In genomic region chr3:58334013-58334321, GRCh38 we compare ENCODE assay signal across 1 cellular context.
TF ChIP-seq lines count a peak whose summit lies in the region.

No MANE protein-coding gene starts in this region.

TF ChIP-seq in HepG2, 621 proteins besides CTCF, POLR2A, EP300 and RAD21:
- TF ChIP-seq TFAP4 (IDR thresholded peaks at IDR 0.05; ENCODE audit: borderline replicate concordance, low read depth): peak; percentile 61; the same call in 1 of the 2 replicates
- TF ChIP-seq FOXP4 (CRISPR knock-in tag; IDR thresholded peaks at IDR 0.05): peak; percentile 32; the same call in 1 of the 2 replicates
- no peak for TF ChIP-seq ZNF232 (CRISPR knock-in tag; IDR thresholded peaks at IDR 0.05; ENCODE audit: borderline replicate concordance)
- TF ChIP-seq SAP130 (CRISPR knock-in tag; IDR thresholded peaks at IDR 0.05; ENCODE audit: low read depth): peak; percentile 62
- no peak for TF ChIP-seq JARID2 (CRISPR knock-in tag; IDR thresholded peaks at IDR 0.05; ENCODE audit: insufficient replicate concordance)
- no peak for TF ChIP-seq GPN1 (CRISPR knock-in tag; IDR thresholded peaks at IDR 0.05; ENCODE audit: borderline replicate concordance)
- no peak for TF ChIP-seq ZNF180 (CRISPR knock-in tag; IDR thresholded peaks at IDR 0.05; ENCODE audit: borderline replicate concordance, low read depth)
- 0 out of 2 replicates have a peak, but pooled peaks have one; percentile 17 for TF ChIP-seq FOXO1 (CRISPR knock-in tag; IDR thresholded peaks at IDR 0.05)
- no peak for TF ChIP-seq FOXP1 (IDR thresholded peaks at IDR 0.05)
- TF ChIP-seq FOXP1 (CRISPR knock-in tag; IDR thresholded peaks at IDR 0.05): peak; percentile 66; the same call in 1 of the 2 replicates
- no peak for TF ChIP-seq SOX13 (IDR thresholded peaks at IDR 0.05)
- TF ChIP-seq SOX13 (CRISPR knock-in tag; conservative IDR thresholded peaks at IDR 0.05 in 1 of 2, IDR thresholded peaks at IDR 0.05 in 1 of 2): peak in 1 of 2 experiments; percentile 66; a peak in 2 of 4 replicates
- peak; percentile 66 for TF ChIP-seq FOXA3 (CRISPR knock-in tag; IDR thresholded peaks at IDR 0.05)
- peak; percentile 98 for TF ChIP-seq ZBTB3 (CRISPR knock-in tag; IDR thresholded peaks at IDR 0.05; ENCODE audit: borderline replicate concordance, low read depth)
- peak; percentile 67; the same call in 1 of the 2 replicates for TF ChIP-seq SOX5 (CRISPR knock-in tag; IDR thresholded peaks at IDR 0.05; ENCODE audit: borderline replicate concordance)
- TF ChIP-seq FOXK1 (CRISPR knock-in tag; IDR thresholded peaks at IDR 0.05; ENCODE audit: borderline replicate concordance, low read depth): peak; percentile 58; the same call in 1 of the 2 replicates
- TF ChIP-seq ARID5B (CRISPR knock-in tag; IDR thresholded peaks at IDR 0.05): peak; percentile 44
- peak; percentile 21; the same call in 1 of the 2 replicates for TF ChIP-seq TCF7 (IDR thresholded peaks at IDR 0.05; ENCODE audit: low read depth)
- TF ChIP-seq KDM2A (CRISPR knock-in tag; IDR thresholded peaks at IDR 0.05; ENCODE audit: borderline replicate concordance, low read depth): no peak
- no peak for TF ChIP-seq PHB2 (IDR thresholded peaks at IDR 0.05; ENCODE audit: partially characterized antibody)
- no peak for TF ChIP-seq FOXA1 (IDR thresholded peaks at IDR 0.05)
- TF ChIP-seq FOXA1 (CRISPR knock-in tag; IDR thresholded peaks at IDR 0.05): peak; percentile 32; the same call in 1 of the 2 replicates
- TF ChIP-seq RARA (CRISPR knock-in tag; IDR thresholded peaks at IDR 0.05): peak; percentile 53; the same call in 1 of the 2 replicates
